ENCODE assay signal across 7 cellular contexts in the genomic region with DNA sequence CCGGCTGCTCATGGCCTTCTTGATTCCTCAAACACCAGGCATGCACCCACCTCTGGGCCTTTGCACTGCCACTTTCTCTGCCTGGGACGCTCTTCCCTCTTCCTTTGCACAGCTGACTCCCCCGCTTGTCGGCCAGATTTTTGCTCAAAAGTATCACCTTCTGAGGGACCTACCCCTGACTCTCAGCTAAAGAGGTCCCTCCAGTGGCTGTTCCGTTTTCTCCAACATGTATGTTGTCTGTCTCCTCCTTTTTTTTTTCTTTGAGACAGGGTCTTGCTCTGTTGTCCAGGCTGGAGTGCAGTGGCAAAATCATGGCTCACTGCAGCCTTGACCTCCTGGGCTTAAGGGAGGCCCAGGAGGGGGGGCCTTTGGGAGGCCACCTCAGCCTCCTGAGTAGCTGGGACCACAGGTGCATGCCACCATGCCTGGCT. TPM values are rescaled to one million over a fixed set of nuclear protein-coding genes. Genes with fewer than 3 reads are reported as not detected.
DNase-seq lines count a peak whose midpoint lies in the region; ATAC-seq and TF ChIP-seq lines count a peak whose summit lies in the region.
"Not testable (repeated sequence)": the region's sequence is repeated elsewhere in the genome, so short reads cannot be mapped to it uniquely, and the experiment has no call there.

No MANE protein-coding gene starts in this region.

- not testable (repeated sequence) for BruUV-seq in OCI-LY7 (replicated peaks; lab: Mats Ljungman, UMichigan)

- DNase-seq in KBM-7 (peak; percentile 47), OCI-LY7 (ENCODE audit: low spot score) (peak; percentile 35)
- peak; percentile 33 for DNase-seq in activated CD4-positive, alpha-beta T cell treated with anti-CD3 and anti-CD28 coated beads for 36 hours
- DNase-seq in activated naive CD8-positive, alpha-beta T cell treated with anti-CD3 and anti-CD28 coated beads for 36 hours; glutamatergic neuron; neural progenitor cell (ENCODE audit: low spot score): not testable (repeated sequence)

- POLR2A ChIA-PET in OCI-LY7 (lab: Charles Lee) = interaction anchor here (0.7 kb wide), 1 partner anchor 65 kb away, joined by 3 read pairs; no protein-coding TSS in a partner anchor
- POLR2A ChIA-PET in activated CD4-positive, alpha-beta T cell treated with anti-CD3 and anti-CD28 coated beads for 36 hours (lab: Charles Lee) = interaction anchor here (0.8 kb wide), 1 partner anchor 16 kb away, joined by 3 read pairs; no protein-coding TSS in a partner anchor

- not testable (repeated sequence) for H3K9me3 ChIP-seq in DOHH2 (ENCODE audit: control insufficient read depth, insufficient read depth, low read length); OCI-LY7 (ENCODE audit: low read length); neural progenitor cell (ENCODE audit: low read depth)

- TF ChIP-seq CTCF in DOHH2 (IDR thresholded peaks at IDR 0.05; ENCODE audit: low read depth, low read length, poor library complexity, severe bottlenecking) = peak; percentile 23
- 0 out of 2 replicates have a peak, but pooled peaks have one; percentile 31 for TF ChIP-seq CTCF in OCI-LY7 (conservative IDR thresholded peaks at IDR 0.05; ENCODE audit: low read length)
- not testable (repeated sequence) for TF ChIP-seq CTCF in glutamatergic neuron (IDR thresholded peaks at IDR 0.05; ENCODE audit: partially characterized antibody, unreplicated experiment); neural progenitor cell (IDR thresholded peaks at IDR 0.05)

- peaks cover 16% of the 10 kb centered on the region for H3K4me1 ChIP-seq in DOHH2 (ENCODE audit: control insufficient read depth, low read length)
- peaks cover 11% of the 10 kb centered on the region for H3K4me1 ChIP-seq in OCI-LY7 (ENCODE audit: insufficient read depth, low read length, poor library complexity, severe bottlenecking)
- H3K4me1 ChIP-seq in neural progenitor cell = not testable (repeated sequence)

- not testable (repeated sequence) for ATAC-seq in activated CD4-positive, alpha-beta T cell treated with anti-CD3 and anti-CD28 coated beads for 36 hours

- H3K4me3 Mint-ChIP-seq in activated CD4-positive, alpha-beta T cell treated with anti-CD3 and anti-CD28 coated beads for 36 hours = peak overlapping the region; percentile 74
- peak overlapping the region; percentile 77 for H3K4me3 Mint-ChIP-seq in activated naive CD8-positive, alpha-beta T cell treated with anti-CD3 and anti-CD28 coated beads for 36 hours
- peak overlapping the region; percentile 86 for H3K4me3 Mint-ChIP-seq in glutamatergic neuron (ENCODE audit: unreplicated experiment)
- peak overlapping the region; percentile 89 for H3K4me3 Mint-ChIP-seq in neural progenitor cell

- not testable (repeated sequence) for H3K36me3 ChIP-seq in DOHH2 (ENCODE audit: control insufficient read depth, low read length); OCI-LY7 (ENCODE audit: insufficient read depth, low read length); neural progenitor cell

- H3K9me3 Mint-ChIP-seq in activated CD4-positive, alpha-beta T cell treated with anti-CD3 and anti-CD28 coated beads for 36 hours (ENCODE audit: low read depth); activated naive CD8-positive, alpha-beta T cell treated with anti-CD3 and anti-CD28 coated beads for 36 hours; glutamatergic neuron (ENCODE audit: unreplicated experiment); neural progenitor cell: not testable (repeated sequence)

- not testable (repeated sequence) for H4K20me1 ChIP-seq in DOHH2 (ENCODE audit: control insufficient read depth, insufficient read depth, low read depth, low read length); OCI-LY7 (ENCODE audit: insufficient read depth, low read length); neural progenitor cell (ENCODE audit: low read depth)

- in situ Hi-C loops in KBM-7 (cut with MboI; ENCODE audit: low pct_unique_long_range_greater_than_20kb, low sequenced_read_pairs) = not testable (repeated sequence)

- not testable (repeated sequence) for H3K79me2 ChIP-seq in DOHH2 (ENCODE audit: control insufficient read depth, low read length); OCI-LY7 (ENCODE audit: insufficient read depth, low read depth, low read length)
- H3K79me2 ChIP-seq in neural progenitor cell (ENCODE audit: low read depth) = peaks cover 35% of the 10 kb centered on the region

- H3K9me2 ChIP-seq in DOHH2 (replicated peaks; ENCODE audit: control insufficient read depth, low read length); OCI-LY7 (ENCODE audit: insufficient read depth, low read length): not testable (repeated sequence)

- H3K27me3 Mint-ChIP-seq in activated CD4-positive, alpha-beta T cell treated with anti-CD3 and anti-CD28 coated beads for 36 hours; activated naive CD8-positive, alpha-beta T cell treated with anti-CD3 and anti-CD28 coated beads for 36 hours; glutamatergic neuron (ENCODE audit: unreplicated experiment); neural progenitor cell (ENCODE audit: insufficient read depth, low read depth): not testable (repeated sequence)

- H3K4me3 ChIP-seq in DOHH2 (ENCODE audit: low read length); OCI-LY7 (ENCODE audit: low read depth, low read length, poor library complexity, severe bottlenecking); neural progenitor cell: not testable (repeated sequence)

- H3K4me2 ChIP-seq in DOHH2 (ENCODE audit: low read length); OCI-LY7 (ENCODE audit: low read length); neural progenitor cell: not testable (repeated sequence)

- H3K27me3 ChIP-seq in DOHH2 (ENCODE audit: control insufficient read depth, low read length); neural progenitor cell: not testable (repeated sequence)

- CTCF ChIA-PET in OCI-LY7 (lab: Charles Lee; ENCODE audit: unreplicated experiment) = not testable (repeated sequence)
- CTCF ChIA-PET in activated CD4-positive, alpha-beta T cell treated with anti-CD3 and anti-CD28 coated beads for 36 hours (lab: Charles Lee) = interaction anchor here (0.8 kb wide), 1 partner anchor 13 kb away, joined by 3 read pairs; no protein-coding TSS in a partner anchor

- intact Hi-C loops in OCI-LY7 (cut with micrococcal nuclease; ENCODE audit: unreplicated experiment) = loop anchor here (2.0 to 5.0 kb wide), 3 partner anchors 55 to 405 kb away; a partner anchor contains a TSS
- intact Hi-C loops in activated CD4-positive, alpha-beta T cell treated with anti-CD3 and anti-CD28 coated beads for 36 hours (cut with DNase I, micrococcal nuclease) = loop anchor here (5.0 kb wide), 4 partner anchors 55 to 415 kb away; a partner anchor contains a TSS

- H3K27ac Mint-ChIP-seq in activated CD4-positive, alpha-beta T cell treated with anti-CD3 and anti-CD28 coated beads for 36 hours; activated naive CD8-positive, alpha-beta T cell treated with anti-CD3 and anti-CD28 coated beads for 36 hours: not testable (repeated sequence)
- H3K27ac Mint-ChIP-seq in glutamatergic neuron (ENCODE audit: unreplicated experiment) (peak overlapping the region; percentile 62), neural progenitor cell (peak overlapping the region; percentile 66)

- H2AFZ ChIP-seq in OCI-LY7 (ENCODE audit: low read length); neural progenitor cell (replicated peaks): not testable (repeated sequence)

- peaks cover 15% of the 10 kb centered on the region for H3K4me1 Mint-ChIP-seq in activated CD4-positive, alpha-beta T cell treated with anti-CD3 and anti-CD28 coated beads for 36 hours
- peaks cover 18% of the 10 kb centered on the region for H3K4me1 Mint-ChIP-seq in activated naive CD8-positive, alpha-beta T cell treated with anti-CD3 and anti-CD28 coated beads for 36 hours
- H3K4me1 Mint-ChIP-seq in glutamatergic neuron (ENCODE audit: low read depth, unreplicated experiment) = not testable (repeated sequence)
- peaks cover 29% of the 10 kb centered on the region for H3K4me1 Mint-ChIP-seq in neural progenitor cell

- not testable (repeated sequence) for H3K36me3 Mint-ChIP-seq in activated CD4-positive, alpha-beta T cell treated with anti-CD3 and anti-CD28 coated beads for 36 hours (ENCODE audit: low read depth); activated naive CD8-positive, alpha-beta T cell treated with anti-CD3 and anti-CD28 coated beads for 36 hours; glutamatergic neuron (ENCODE audit: unreplicated experiment); neural progenitor cell

- H3F3A ChIP-seq in DOHH2 (ENCODE audit: control insufficient read depth, insufficient read depth) = not testable (repeated sequence)
- peaks cover 15% of the 10 kb centered on the region for H3F3A ChIP-seq in neural progenitor cell (ENCODE audit: low read depth)

- not testable (repeated sequence) for H3K9ac ChIP-seq in neural progenitor cell

- H3K27ac ChIP-seq in DOHH2 (ENCODE audit: low read depth, low read length); OCI-LY7 (ENCODE audit: low read depth, low read length, poor library complexity, severe bottlenecking); neural progenitor cell: not testable (repeated sequence)

RNA-seq across cellular contexts. Expression of a gene that starts 16.6 kb away (rescaled TPM):
- total RNA-seq in OCI-LY7 (2014; rRNA removed; shearing (Covaris generic)) = under 0.01 TPM in 2 replicates
- total RNA-seq in OCI-LY7 (2022) (1,721 and 1,968 TPM in 2 replicates), glutamatergic neuron (ENCODE audit: unreplicated experiment) (3,598 TPM), neural progenitor cell (ENCODE audit: low replicate concordance) (under 0.01 TPM in 2 replicates)
- 1,000 to 10,000 TPM; 1,573 to 2,291 TPM for total RNA-seq in activated CD4-positive, alpha-beta T cell treated with anti-CD3 and anti-CD28 coated beads for 36 hours
- 100 to 1,000 TPM; 874 to 961 TPM for total RNA-seq in activated naive CD8-positive, alpha-beta T cell treated with anti-CD3 and anti-CD28 coated beads for 36 hours

RNA-seq across cellular contexts. Expression of a gene that starts 57.0 kb away (rescaled TPM):
- 59.0 and 69.2 TPM in 2 replicates for total RNA-seq in OCI-LY7 (2014; rRNA removed; shearing (Covaris generic))
- total RNA-seq in OCI-LY7 (2022) = 47.2 and 51.8 TPM in 2 replicates
- total RNA-seq in activated CD4-positive, alpha-beta T cell treated with anti-CD3 and anti-CD28 coated beads for 36 hours = 10 to 100 TPM; 46.5 to 54.2 TPM
- total RNA-seq in activated naive CD8-positive, alpha-beta T cell treated with anti-CD3 and anti-CD28 coated beads for 36 hours = 10 to 100 TPM; 52.5 to 54.9 TPM
- total RNA-seq in glutamatergic neuron (ENCODE audit: unreplicated experiment) = 37.8 TPM
- 46.6 and 51.0 TPM in 2 replicates for total RNA-seq in neural progenitor cell (ENCODE audit: low replicate concordance)
